33 cellular contexts compared by ENCODE assay signal in genomic region chr2:241886840-241887447, GRCh38. TPM values are rescaled to one million over a fixed set of nuclear protein-coding genes. Genes with fewer than 3 reads are reported as not detected.
A peak's percentile ranks its signal among the peaks of the same experiment; 100 is the strongest.
DNase-seq lines count a peak whose midpoint lies in the region; ATAC-seq and TF ChIP-seq lines count a peak whose summit lies in the region.
"Had no signal": no experiment of that assay in that cellular context is flagged by ENCODE, and none has a peak within 500 bp of the region (broad histone marks: within the 10 kb centered on the region; RNA-seq: fewer than 3 reads in every experiment).

No MANE protein-coding gene starts in this region.

- H3K9me3 ChIP-seq in BLaER1 treated with 17β-estradiol and CSF1 and Interleukin-3, amounts not matched to agents 10 nM and 100 nM (replicated peaks in 1 of 11), result peaks cover 0 to 21% (median 6%) of the 10 kb centered on the region in 11 experiments; a peak in 13 of 22 replicates
- no peaks in the 10 kb centered on the region for H3K9me3 ChIP-seq in T-helper 17 cell (ENCODE audit: control insufficient read depth, low read length, poor library complexity, severe bottlenecking)
- H3K9me3 ChIP-seq in SK-N-SH, result no peaks in the 10 kb centered on the region
- H3K9me3 ChIP-seq: left ventricle myocardium inferior, neutrophil, right atrium auricular region, thyroid gland, vagina had no signal

- no peak overlapping the region for H2AFZ ChIP-seq in SK-N-SH (ENCODE audit: low read depth)

- H3K4me2 ChIP-seq in BLaER1 treated with 17β-estradiol and CSF1 and Interleukin-3, amounts not matched to agents 10 nM and 100 nM, result peak overlapping the region; percentile 21 to 98 (median 95)
- no peak overlapping the region for H3K4me2 ChIP-seq in SK-N-SH

- TF ChIP-seq CTCF in nephron (IDR thresholded peaks at IDR 0.05; ENCODE audit: unreplicated experiment in 3 of 3) (no peak), GM10248 (IDR thresholded peaks at IDR 0.05; ENCODE audit: control extremely low read depth, extremely low read depth, low read depth, missing control alignments) (no peak), SK-N-SH (IDR thresholded peaks at IDR 0.05) (no peak)

- peaks cover 30 to 37% (median 31%) of the 10 kb centered on the region in 3 donors for H3K4me1 Mint-ChIP-seq in IgD-negative memory B cell
- peaks cover 31% of the 10 kb centered on the region for H3K4me1 Mint-ChIP-seq in T-helper 17 cell
- peaks cover 68% of the 10 kb centered on the region for H3K4me1 Mint-ChIP-seq in nephron

- no peak for TF ChIP-seq EP300 in SK-N-SH (IDR thresholded peaks at IDR 0.05; ENCODE audit: borderline replicate concordance in 1 of 2, low read depth in 1 of 2, low read length in 1 of 2)

- TF ChIP-seq RAD21 in SK-N-SH (IDR thresholded peaks at IDR 0.05; ENCODE audit: low read length), result no peak

- H3K4me3 ChIP-seq in BLaER1 treated with 17β-estradiol and CSF1 and Interleukin-3, amounts not matched to agents 10 nM and 100 nM, result peak overlapping the region in 4 of 10 experiments; percentile 11 to 70 (median 67); a peak in 6 of 20 replicates
- no peak overlapping the region for H3K4me3 ChIP-seq in SK-N-SH (ENCODE audit: low read depth in 2 of 2, low read length in 1 of 2)
- H3K4me3 ChIP-seq: K562, left ventricle myocardium inferior, right atrium auricular region, stomach, thyroid gland, vagina had no signal

- H3K9me2 ChIP-seq in SK-N-SH, result no peaks in the 10 kb centered on the region

- POLR2A ChIA-PET in GM10248 (lab: Yijun Ruan, JAX), result no interaction called here
- POLR2A ChIA-PET in SK-N-SH (lab: Yijun Ruan, JAX), result interaction anchor here (1.0 kb wide), 1 partner anchor 12 kb away, joined by 4 read pairs; no protein-coding TSS in a partner anchor

- H3K27ac Mint-ChIP-seq in IgD-negative memory B cell, result peak overlapping the region; percentile 10 to 67 (median 53)
- H3K27ac Mint-ChIP-seq in T-helper 17 cell, result peak overlapping the region; percentile 14
- peak overlapping the region; percentile 47 to 84 (median 82) for H3K27ac Mint-ChIP-seq in nephron
- H3K27ac Mint-ChIP-seq: activated CD4-positive, alpha-beta memory T cell treated with anti-CD3 and anti-CD28 coated beads for 36 hours; activated T-cell treated with anti-CD3 and anti-CD28 coated beads, Interleukin-2, amount 50 U/mL, for 72 hours; dendritic cell treated with granulocyte-macrophage colony-stimulating factor and Interleukin-4, amounts not matched to agents 40 ng/mL and 50 ng/mL, for 4 days had no signal

- CTCF ChIA-PET in GM10248 (lab: Yijun Ruan, JAX) (no interaction called here), SK-N-SH (lab: Yijun Ruan, JAX) (interaction anchor here (1.0 kb wide), 1 partner anchor 9 kb away, joined by 4 read pairs; no protein-coding TSS in a partner anchor)

- ATAC-seq in T-helper 17 cell (no peak), HG02840 (IDR thresholded peaks at IDR 0.05; ENCODE audit: low FRiP score, unreplicated experiment) (no peak)
- ATAC-seq: activated T-cell treated with anti-CD3 and anti-CD28 coated beads, Interleukin-2, amount 50 U/mL, for 72 hours; K562 had no signal

- peaks cover 0 to 53% (median 34%) of the 10 kb centered on the region in 11 experiments; a peak in 18 of 22 replicates for H3K36me3 ChIP-seq in BLaER1 treated with 17β-estradiol and CSF1 and Interleukin-3, amounts not matched to agents 10 nM and 100 nM
- peaks cover 0 to 3% of the 10 kb centered on the region in 2 experiments for H3K36me3 ChIP-seq in SK-N-SH (replicated peaks in 1 of 2; ENCODE audit: control insufficient read depth in 1 of 2, insufficient read depth in 2 of 2, low read length in 1 of 2)
- H3K36me3 ChIP-seq: left ventricle myocardium inferior, neutrophil, right atrium auricular region, thyroid gland, vagina had no signal

- H4K20me1 ChIP-seq in BLaER1 treated with 17β-estradiol and CSF1 and Interleukin-3, amounts not matched to agents 10 nM and 100 nM, result peaks cover 9 to 51% (median 41%) of the 10 kb centered on the region in 11 experiments; a peak in 20 of 22 replicates
- no peaks in the 10 kb centered on the region for H4K20me1 ChIP-seq in SK-N-SH (ENCODE audit: insufficient read depth)

- H3F3A ChIP-seq in SK-N-SH (replicated peaks; ENCODE audit: insufficient read depth), result peaks cover 14% of the 10 kb centered on the region

- H3K9me3 Mint-ChIP-seq in IgD-negative memory B cell (no peaks in the 10 kb centered on the region), nephron (peaks cover 5% of the 10 kb centered on the region)
- H3K9me3 Mint-ChIP-seq: activated CD4-positive, alpha-beta memory T cell treated with anti-CD3 and anti-CD28 coated beads for 36 hours; activated T-cell treated with anti-CD3 and anti-CD28 coated beads, Interleukin-2, amount 50 U/mL, for 72 hours had no signal

- peaks cover 0 to 6% (median 0%) of the 10 kb centered on the region in 11 experiments; a peak in 1 of 22 replicates for H3K27me3 ChIP-seq in BLaER1 treated with 17β-estradiol and CSF1 and Interleukin-3, amounts not matched to agents 10 nM and 100 nM
- H3K27me3 ChIP-seq in SK-N-SH (ENCODE audit: insufficient read depth), result no peaks in the 10 kb centered on the region
- H3K27me3 ChIP-seq: right atrium auricular region, stomach, thyroid gland, vagina had no signal

- no peak for DNase-seq in T-helper 17 cell
- DNase-seq in GM10248 (ENCODE audit: extremely low spot score), result no peak
- DNase-seq in SK-N-SH, result no peak
- DNase-seq: activated CD4-positive, alpha-beta memory T cell treated with anti-CD3 and anti-CD28 coated beads for 36 hours; activated CD4-positive, alpha-beta T cell treated with anti-CD3 and anti-CD28 coated beads for 1 hour; activated naive CD4-positive, alpha-beta T cell treated with Interleukin-2 at 50 U/mL for 16 hours; activated T-cell treated with anti-CD3 and anti-CD28 coated beads, Interleukin-2, amount 50 U/mL, for 72 hours; central memory CD4-positive, alpha-beta T cell; erythroblast; GF-D8; islet precursor cell; left ventricle myocardium inferior; mesendoderm; NCI-H1092 treated with DMSO at 0.1 percent for 48 hours; NCI-H1694 treated with DMSO at 0.1 percent for 48 hours; NCI-H2171; stimulated activated CD4-positive, alpha-beta T cell treated with anti-CD3 and anti-CD28 coated beads, Interleukin-2, amount 100 ng/mL, for 24 hours; stomach; T-helper 2 cell; thyroid gland had no signal

- H3K4me3 Mint-ChIP-seq in IgD-negative memory B cell (peak overlapping the region in 2 of 4 donors; percentile 50 to 79), T-helper 17 cell (no peak overlapping the region), nephron (no peak overlapping the region)
- H3K4me3 Mint-ChIP-seq: activated CD4-positive, alpha-beta memory T cell treated with anti-CD3 and anti-CD28 coated beads for 36 hours; activated T-cell treated with anti-CD3 and anti-CD28 coated beads, Interleukin-2, amount 50 U/mL, for 72 hours; dendritic cell treated with granulocyte-macrophage colony-stimulating factor and Interleukin-4, amounts not matched to agents 40 ng/mL and 50 ng/mL, for 4 days had no signal

- H3K27me3 Mint-ChIP-seq in IgD-negative memory B cell (no peaks in the 10 kb centered on the region), T-helper 17 cell (no peaks in the 10 kb centered on the region), nephron (ENCODE audit: low read depth) (peaks cover 28% of the 10 kb centered on the region)
- H3K27me3 Mint-ChIP-seq: activated CD4-positive, alpha-beta memory T cell treated with anti-CD3 and anti-CD28 coated beads for 36 hours had no signal

- peak overlapping the region in 4 of 11 experiments; percentile 59 to 63 (median 62); a peak in 7 of 22 replicates for H3K9ac ChIP-seq in BLaER1 treated with 17β-estradiol and CSF1 and Interleukin-3, amounts not matched to agents 10 nM and 100 nM
- H3K9ac ChIP-seq in SK-N-SH, result no peak overlapping the region

- no peaks in the 10 kb centered on the region for H3K79me2 ChIP-seq in SK-N-SH (ENCODE audit: insufficient read depth)

- H3K4me1 ChIP-seq in BLaER1 treated with 17β-estradiol and CSF1 and Interleukin-3, amounts not matched to agents 10 nM and 100 nM, result peaks cover 33 to 94% (median 73%) of the 10 kb centered on the region in 10 experiments
- peaks cover 15 to 40% of the 10 kb centered on the region in 2 experiments for H3K4me1 ChIP-seq in SK-N-SH (ENCODE audit: control insufficient read depth in 1 of 2, insufficient read depth in 2 of 2, low read depth in 1 of 2, low read length in 1 of 2)

- H3K36me3 Mint-ChIP-seq in IgD-negative memory B cell (peaks cover 6% of the 10 kb centered on the region), T-helper 17 cell (ENCODE audit: low read depth) (peaks cover 5% of the 10 kb centered on the region), nephron (ENCODE audit: low read depth) (peaks cover 21% of the 10 kb centered on the region)

- 92% methylated on average over 5 of the region's 19 CpGs for WGBS in SK-N-SH (ENCODE audit: low lambda C conversion rate)

- peak overlapping the region in 5 of 11 experiments; percentile 28 to 96 (median 64); a peak in 9 of 22 replicates for H3K27ac ChIP-seq in BLaER1 treated with 17β-estradiol and CSF1 and Interleukin-3, amounts not matched to agents 10 nM and 100 nM
- no peak overlapping the region for H3K27ac ChIP-seq in SK-N-SH (ENCODE audit: low read depth in 2 of 2, low read length in 1 of 2)
- H3K27ac ChIP-seq: left ventricle myocardium inferior, neutrophil, right atrium auricular region, stomach, thyroid gland, vagina had no signal

TF ChIP-seq in SK-N-SH, 30 proteins besides CTCF, POLR2A, EP300 and RAD21 (continues in another document):
- TF ChIP-seq CHD2 (IDR thresholded peaks at IDR 0.05; ENCODE audit: low read length, partially characterized antibody), result no peak
- no peak for TF ChIP-seq GABPA (IDR thresholded peaks at IDR 0.05; ENCODE audit: low read depth)
- TF ChIP-seq ELF1 (IDR thresholded peaks at IDR 0.05), result no peak
- TF ChIP-seq FOSL2 (IDR thresholded peaks at IDR 0.05; ENCODE audit: borderline replicate concordance, low read depth), result no peak
- no peak for TF ChIP-seq RXRA (IDR thresholded peaks at IDR 0.05; ENCODE audit: borderline replicate concordance, low read depth)
- TF ChIP-seq EZH2phosphoT487 (IDR thresholded peaks at IDR 0.05; ENCODE audit: borderline replicate concordance, low read depth), result no peak
- no peak for TF ChIP-seq SIN3A (IDR thresholded peaks at IDR 0.05; ENCODE audit: borderline replicate concordance, low read depth, low read length)
- TF ChIP-seq MAX (IDR thresholded peaks at IDR 0.05; ENCODE audit: low read depth), result no peak

RNA-seq across cellular contexts. Expression of gene RTP5, which starts 17.4 kb away (rescaled TPM):
- polyA plus RNA-seq in IgD-negative memory B cell (not detected), SK-N-SH (2012; rRNA removed) (not detected in 2 replicates)
- under 1 TPM in 1 of 2 donors, not detected in 1; 0.12 TPM for total RNA-seq in T-helper 17 cell
- polyA plus RNA-seq in SK-N-SH (2012; cell fraction: cytosol; rRNA removed), result not detected in 2 replicates
- not detected in 2 replicates for polyA plus RNA-seq in SK-N-SH (2012; cell fraction: nucleus; rRNA removed)
- total RNA-seq: H4, K562, left ventricle myocardium inferior, MCF 10A, NCI-H460, right atrium auricular region, vagina had no signal
- polyA plus RNA-seq: AG04450, K562 had no signal

RNA-seq across cellular contexts. Expression of gene PDCD1, which starts 28.2 kb away (rescaled TPM):
- polyA plus RNA-seq in IgD-negative memory B cell (0.19 TPM), SK-N-SH (2012; rRNA removed) (not detected in 2 replicates)
- 10 to 100 TPM in 1 of 2 donors, 1 to 10 TPM in 1; 8.1 to 10.4 TPM for total RNA-seq in T-helper 17 cell
- not detected in 2 replicates for polyA plus RNA-seq in SK-N-SH (2012; cell fraction: cytosol; rRNA removed)
- not detected in 2 replicates for polyA plus RNA-seq in SK-N-SH (2012; cell fraction: nucleus; rRNA removed)
- total RNA-seq: H4, MCF 10A, NCI-H460 had no signal
- polyA plus RNA-seq: AG04450 had no signal

Comparison
In these comparisons a context has a peak if more than half of its experiments do, and no peak if none do; other contexts are left out.
1. H3K27ac Mint-ChIP-seq: peak in every context shown above with its lines; median percentile 82 in nephron; 53 in IgD-negative memory B cell; 14 in T-helper 17 cell.